In the genomic region with DNA sequence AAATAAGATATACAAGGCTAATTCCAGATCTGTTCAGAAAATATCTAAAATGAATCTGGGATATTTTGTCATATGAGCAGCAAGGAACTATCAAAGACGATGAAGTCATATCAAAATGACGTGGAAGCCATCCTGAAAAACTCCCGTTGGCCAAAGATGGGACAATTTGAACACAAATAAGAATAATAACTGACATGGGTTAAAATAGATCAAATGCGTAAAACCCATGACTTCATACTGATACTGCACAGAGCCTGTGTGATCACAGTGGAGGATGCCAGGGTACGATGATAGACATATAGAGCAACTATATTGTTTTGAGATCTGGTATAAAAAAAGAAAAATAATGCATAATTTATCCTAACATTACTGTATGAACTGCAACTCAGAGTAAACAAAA, we compare ENCODE assay signal across 27 cellular contexts. TPM values are rescaled to one million over a fixed set of nuclear protein-coding genes. Genes with fewer than 3 reads are reported as not detected.
"Had no signal": no experiment of that assay in that cellular context is flagged by ENCODE, and none has a peak within 500 bp of the region (broad histone marks: within the 10 kb centered on the region; RNA-seq: fewer than 3 reads in every experiment).

No MANE protein-coding gene starts in this region.

- H3K4me1 Mint-ChIP-seq: nephron progenitor cell; stimulated activated effector memory CD8-positive, alpha-beta T cell treated with anti-CD3 and anti-CD28 coated beads, Interleukin-12 subunit alpha, Interleukin-12 subunit beta, amount 100 ng/mL, for 72 hours had no signal

- DNase-seq: dermis blood vessel endothelial cell; effector memory CD8-positive, alpha-beta T cell; erythroblast; esophagus squamous epithelium; foreskin melanocyte; glutamatergic neuron; heart right ventricle; hippocampal formation; left cardiac atrium; left lung; lower lobe of right lung; naive thymus-derived CD8-positive, alpha-beta T cell; nephron progenitor cell; nucleus accumbens; sigmoid colon; stimulated activated CD4-positive, alpha-beta T cell treated with anti-CD3 and anti-CD28 coated beads, Interleukin-2, amount 100 ng/mL, for 24 hours; stimulated activated CD4-positive, alpha-beta T cell treated with anti-CD3 and anti-CD28 coated beads, Interleukin-4, amount 100 ng/mL, for 24 hours; stomach; thyroid gland; trophoblast cell had no signal

- H3K27ac Mint-ChIP-seq: effector memory CD8-positive, alpha-beta T cell; naive thymus-derived CD8-positive, alpha-beta T cell; nephron progenitor cell had no signal

- H3K36me3 Mint-ChIP-seq: naive thymus-derived CD8-positive, alpha-beta T cell had no signal

- H3K4me3 ChIP-seq: coronary artery, esophagus squamous epithelium, heart right ventricle, left lung, lower lobe of right lung, prostate gland, right atrium auricular region, sigmoid colon, stomach, thyroid gland, vagina had no signal

- ATAC-seq: effector memory CD8-positive, alpha-beta T cell; heart right ventricle; left cardiac atrium; left lung; lower lobe of right lung; naive thymus-derived CD8-positive, alpha-beta T cell had no signal

- H3K36me3 ChIP-seq: esophagus squamous epithelium, heart right ventricle, left lung, lower lobe of right lung, prostate gland, right atrium auricular region, sigmoid colon, stomach, thyroid gland, vagina had no signal

- H3K4me3 Mint-ChIP-seq: effector memory CD8-positive, alpha-beta T cell; naive thymus-derived CD8-positive, alpha-beta T cell; nephron progenitor cell; stimulated activated effector memory CD8-positive, alpha-beta T cell treated with anti-CD3 and anti-CD28 coated beads, Interleukin-12 subunit alpha, Interleukin-12 subunit beta, amount 100 ng/mL, for 72 hours had no signal

- H3K9me3 Mint-ChIP-seq: effector memory CD8-positive, alpha-beta T cell; naive thymus-derived CD8-positive, alpha-beta T cell; nephron progenitor cell had no signal

- H3K27ac ChIP-seq: coronary artery, esophagus squamous epithelium, heart right ventricle, left lung, lower lobe of right lung, prostate gland, right atrium auricular region, sigmoid colon, stomach, thyroid gland, vagina had no signal

- FAIRE-seq: islet of Langerhans had no signal

- H3K9me3 ChIP-seq: esophagus squamous epithelium, heart right ventricle, left lung, lower lobe of right lung, prostate gland, right atrium auricular region, sigmoid colon, stomach, thyroid gland, vagina had no signal

- H3K4me1 ChIP-seq: esophagus squamous epithelium, heart right ventricle, left lung, lower lobe of right lung, prostate gland, right atrium auricular region, sigmoid colon, stomach, thyroid gland, vagina had no signal

- H3K27me3 ChIP-seq: esophagus squamous epithelium, left lung, right atrium auricular region, sigmoid colon, stomach, thyroid gland, vagina had no signal

RNA-seq across cellular contexts. Expression of a gene that starts 51.0 kb away (rescaled TPM):
- total RNA-seq: dermis blood vessel endothelial cell, osteocyte had no signal
